ENCODE assay signal across 16 cellular contexts in genomic region chr3:99551520-99551919, GRCh38.
DNase-seq lines count a peak whose midpoint lies in the region; ATAC-seq, FAIRE-seq and TF ChIP-seq lines count a peak whose summit lies in the region.
"Had no signal": no experiment of that assay in that cellular context is flagged by ENCODE, and none has a peak within 500 bp of the region (broad histone marks: within the 10 kb centered on the region; RNA-seq: fewer than 3 reads in every experiment).

No MANE protein-coding gene starts in this region.

- H2AFZ ChIP-seq in OCI-LY3 (ENCODE audit: low read depth, low read length), result no peak overlapping the region
- no peak overlapping the region for H2AFZ ChIP-seq in hepatocyte

- H3K27ac Mint-ChIP-seq in endodermal cell, result no peak overlapping the region
- no peak overlapping the region for H3K27ac Mint-ChIP-seq in naive thymus-derived CD4-positive, alpha-beta T cell
- H3K27ac Mint-ChIP-seq: T-cell had no signal

- H3K9me3 Mint-ChIP-seq in endodermal cell, result no peaks in the 10 kb centered on the region
- peaks cover 0 to 23% (median 3%) of the 10 kb centered on the region in 11 donors for H3K9me3 Mint-ChIP-seq in naive thymus-derived CD4-positive, alpha-beta T cell

- H3K4me1 ChIP-seq in OCI-LY3 (ENCODE audit: low read length), result no peaks in the 10 kb centered on the region
- H3K4me1 ChIP-seq in endodermal cell (ENCODE audit: control insufficient read depth, insufficient read depth, low read length), result no peaks in the 10 kb centered on the region
- H3K4me1 ChIP-seq in hepatocyte (ENCODE audit: insufficient read depth), result no peaks in the 10 kb centered on the region
- H3K4me1 ChIP-seq in naive thymus-derived CD4-positive, alpha-beta T cell (ENCODE audit: control insufficient read depth in 2 of 2, insufficient read depth in 2 of 2, low read length in 2 of 2), result no peaks in the 10 kb centered on the region
- H3K4me1 ChIP-seq: BLaER1, prostate gland had no signal

- TF ChIP-seq CTCF in 22Rv1 (IDR thresholded peaks at IDR 0.05) (peak; percentile 21), D721Med (IDR thresholded peaks at IDR 0.05; ENCODE audit: insufficient read depth, missing control alignments) (peak; percentile 7), OCI-LY3 (IDR thresholded peaks at IDR 0.05; ENCODE audit: low read depth, low read length) (0 out of 2 replicates have a peak, but pooled peaks have one; percentile 10), endodermal cell (conservative IDR thresholded peaks at IDR 0.05) (peak; percentile 70), hepatocyte (IDR thresholded peaks at IDR 0.05; ENCODE audit: poor library complexity) (no peak)

- no peaks in the 10 kb centered on the region for H3K36me3 Mint-ChIP-seq in endodermal cell (ENCODE audit: low read depth)
- H3K36me3 Mint-ChIP-seq in naive thymus-derived CD4-positive, alpha-beta T cell, result no peaks in the 10 kb centered on the region
- H3K36me3 Mint-ChIP-seq: T-cell had no signal

- no peak for ATAC-seq in activated CD4-positive, CD25-positive, alpha-beta regulatory T cell treated with anti-CD3 and anti-CD28 coated beads, Interleukin-2, amount 50 U/mL, for 24 hours
- no peak for ATAC-seq in HG02870 (IDR thresholded peaks at IDR 0.05; ENCODE audit: unreplicated experiment)
- no peak for ATAC-seq in naive thymus-derived CD4-positive, alpha-beta T cell
- ATAC-seq: T-cell had no signal

- H3K4me3 ChIP-seq in OCI-LY3 (ENCODE audit: low read length) (no peak overlapping the region), endodermal cell (ENCODE audit: low read length) (no peak overlapping the region), hepatocyte (no peak overlapping the region)
- H3K4me3 ChIP-seq in naive thymus-derived CD4-positive, alpha-beta T cell (ENCODE audit: low read length), result no peak overlapping the region
- H3K4me3 ChIP-seq: BLaER1, prostate gland had no signal

- H3K4me3 Mint-ChIP-seq in endodermal cell, result no peak overlapping the region
- no peak overlapping the region for H3K4me3 Mint-ChIP-seq in naive thymus-derived CD4-positive, alpha-beta T cell
- H3K4me3 Mint-ChIP-seq: T-cell had no signal

- WGBS in endodermal cell (ENCODE audit: insufficient coverage in 1 of 2, insufficient read length in 1 of 2), 2 experiments, result 84 to 88% methylated on average over 1 of the region's 1 CpG
- WGBS in hepatocyte (ENCODE audit: low lambda C conversion rate, missing lambda C conversion rate), result 84% methylated on average over 1 of the region's 1 CpG

- H3K9ac ChIP-seq in OCI-LY3 (ENCODE audit: low read length) (no peak overlapping the region), endodermal cell (ENCODE audit: extremely low read depth, low read length, poor library complexity, severe bottlenecking) (no peak overlapping the region)
- H3K9ac ChIP-seq: BLaER1 had no signal

- no peaks in the 10 kb centered on the region for H3K36me3 ChIP-seq in OCI-LY3 (replicated peaks; ENCODE audit: low read depth, low read length)
- no peaks in the 10 kb centered on the region for H3K36me3 ChIP-seq in endodermal cell (ENCODE audit: control insufficient read depth, insufficient read depth, low read length)
- H3K36me3 ChIP-seq in hepatocyte (replicated peaks; ENCODE audit: insufficient read depth, low read depth), result no peaks in the 10 kb centered on the region
- no peaks in the 10 kb centered on the region for H3K36me3 ChIP-seq in naive thymus-derived CD4-positive, alpha-beta T cell (ENCODE audit: control insufficient read depth in 2 of 3, insufficient read depth in 3 of 3, low read length in 3 of 3)
- H3K36me3 ChIP-seq: BLaER1, prostate gland had no signal

- no peaks in the 10 kb centered on the region for H4K20me1 ChIP-seq in OCI-LY3 (ENCODE audit: insufficient read depth, low read length)
- no peaks in the 10 kb centered on the region for H4K20me1 ChIP-seq in hepatocyte (ENCODE audit: insufficient read depth, poor library complexity, severe bottlenecking)
- H4K20me1 ChIP-seq: BLaER1 had no signal

- H3K9me3 ChIP-seq in OCI-LY3 (ENCODE audit: insufficient read depth, low read length), result no peaks in the 10 kb centered on the region
- no peaks in the 10 kb centered on the region for H3K9me3 ChIP-seq in endodermal cell (ENCODE audit: control insufficient read depth, low read length)
- no peaks in the 10 kb centered on the region for H3K9me3 ChIP-seq in hepatocyte (ENCODE audit: low read depth)
- no peaks in the 10 kb centered on the region for H3K9me3 ChIP-seq in naive thymus-derived CD4-positive, alpha-beta T cell (ENCODE audit: control insufficient read depth in 2 of 3, low read length in 3 of 3)
- H3K9me3 ChIP-seq: BLaER1, prostate gland had no signal

- no peaks in the 10 kb centered on the region for H3K79me2 ChIP-seq in OCI-LY3 (ENCODE audit: low read length)
- no peaks in the 10 kb centered on the region for H3K79me2 ChIP-seq in hepatocyte

- no peaks in the 10 kb centered on the region for H3K4me1 Mint-ChIP-seq in endodermal cell
- no peaks in the 10 kb centered on the region for H3K4me1 Mint-ChIP-seq in naive thymus-derived CD4-positive, alpha-beta T cell
- H3K4me1 Mint-ChIP-seq: T-cell had no signal

- DNase-seq in D721Med (ENCODE audit: insufficient read length, low spot score), result no peak
- no peak for DNase-seq in endodermal cell
- no peak for DNase-seq in hepatocyte (ENCODE audit: low spot score)
- no peak for DNase-seq in naive thymus-derived CD4-positive, alpha-beta T cell
- DNase-seq: activated CD4-positive, CD25-positive, alpha-beta regulatory T cell treated with anti-CD3 and anti-CD28 coated beads, Interleukin-2, amount 50 U/mL, for 72 hours; activated naive CD4-positive, alpha-beta T cell treated with anti-CD3 and anti-CD28 coated beads, Interleukin-2, amount 50 U/mL, for 16 hours; DMS79; NCI-H2171; T-cell had no signal

- no peak overlapping the region for H3K27ac ChIP-seq in 22Rv1
- no peak overlapping the region for H3K27ac ChIP-seq in OCI-LY3 (ENCODE audit: low read length)
- no peak overlapping the region for H3K27ac ChIP-seq in endodermal cell (ENCODE audit: low read depth, low read length)
- no peak overlapping the region for H3K27ac ChIP-seq in hepatocyte
- no peak overlapping the region for H3K27ac ChIP-seq in naive thymus-derived CD4-positive, alpha-beta T cell (ENCODE audit: low read depth, low read length)
- H3K27ac ChIP-seq: BLaER1, prostate gland had no signal

- H3K27me3 ChIP-seq in OCI-LY3 (ENCODE audit: low read depth, low read length) (no peaks in the 10 kb centered on the region), endodermal cell (ENCODE audit: control insufficient read depth, insufficient read depth, low read length, poor library complexity, severe bottlenecking) (no peaks in the 10 kb centered on the region), hepatocyte (no peaks in the 10 kb centered on the region)
- H3K27me3 ChIP-seq in naive thymus-derived CD4-positive, alpha-beta T cell (ENCODE audit: control insufficient read depth in 2 of 2, insufficient read depth in 2 of 2, low read length in 2 of 2), result no peaks in the 10 kb centered on the region
- H3K27me3 ChIP-seq: BLaER1 had no signal

- FAIRE-seq in D721Med (lab: Jason Lieb, UNC), result no peak
- FAIRE-seq: GM12892 had no signal

- H3K9me2 ChIP-seq in hepatocyte (replicated peaks; ENCODE audit: insufficient read depth), result no peaks in the 10 kb centered on the region

- H3K27me3 Mint-ChIP-seq in endodermal cell (ENCODE audit: insufficient read depth), result no peaks in the 10 kb centered on the region
- H3K27me3 Mint-ChIP-seq in naive thymus-derived CD4-positive, alpha-beta T cell, result peaks cover 0 to 13% (median 5%) of the 10 kb centered on the region in 5 donors
- H3K27me3 Mint-ChIP-seq: T-cell had no signal

- CTCF ChIA-PET in naive thymus-derived CD4-positive, alpha-beta T cell (lab: Charles Lee), result no interaction called here

- H3K4me2 ChIP-seq in OCI-LY3 (ENCODE audit: low read length) (no peak overlapping the region), hepatocyte (no peak overlapping the region)
- H3K4me2 ChIP-seq: BLaER1 had no signal

- POLR2A ChIA-PET in naive thymus-derived CD4-positive, alpha-beta T cell (lab: Charles Lee), result no interaction called here

- intact Hi-C loops in naive thymus-derived CD4-positive, alpha-beta T cell (cut with micrococcal nuclease), result no loop called here
